ENCODE assay signal across 3 cellular contexts in genomic region chr5:146108870-146109269, GRCh38. TPM values are rescaled to one million over a fixed set of nuclear protein-coding genes. Genes with fewer than 3 reads are reported as not detected.
"Had no signal": no experiment of that assay in that cellular context is flagged by ENCODE, and none has a peak within 500 bp of the region (broad histone marks: within the 10 kb centered on the region; RNA-seq: fewer than 3 reads in every experiment).

No MANE protein-coding gene starts in this region.

RNA-seq across cellular contexts. Expression of gene PLAC8L1, which starts 3.5 kb away (rescaled TPM):
- total RNA-seq: LHCN-M2, M059J, NCI-H460 had no signal
